12 cellular contexts compared by ENCODE assay signal in genomic region chr2:218296801-218297200, GRCh38. TPM values are rescaled to one million over a fixed set of nuclear protein-coding genes. Genes with fewer than 3 reads are reported as not detected.
DNase-seq lines count a peak whose midpoint lies in the region; TF ChIP-seq lines count a peak whose summit lies in the region.
"Not testable (repeated sequence)": the region's sequence is repeated elsewhere in the genome, so short reads cannot be mapped to it uniquely, and the experiment has no call there.
"Had no signal": no experiment of that assay in that cellular context is flagged by ENCODE, and none has a peak within 500 bp of the region (broad histone marks: within the 10 kb centered on the region; RNA-seq: fewer than 3 reads in every experiment).

No MANE protein-coding gene starts in this region.

- DNase-seq in Calu3; smooth muscle cell (lab: John Stamatoyannopoulos, UW; ENCODE audit: unreplicated experiment); vagina (ENCODE audit: extremely low spot score in 2 of 2): not testable (repeated sequence)
- DNase-seq in SK-MEL-5 (ENCODE audit: low read depth, low spot score) (peak; percentile 43), MCF 10A (ENCODE audit: unreplicated experiment) (peak; percentile 33), erythroblast (lab: John Stamatoyannopoulos, UW) (peak; percentile 32 to 41), hypothalamus (lab: John Stamatoyannopoulos, UW) (peak in 29 of 51 donors; percentile 10 to 80 (median 53)), midbrain (lab: John Stamatoyannopoulos, UW) (peak; percentile 70)

- H3K9me3 Mint-ChIP-seq in Calu3 (ENCODE audit: low read depth, unreplicated experiment); MCF 10A (ENCODE audit: unreplicated experiment): not testable (repeated sequence)

- H3K27ac ChIP-seq in smooth muscle cell (ENCODE audit: low read depth) (peak overlapping the region; percentile 68), vagina (peak overlapping the region; percentile 100)

- H3K4me3 Mint-ChIP-seq in Calu3 (ENCODE audit: low read depth, unreplicated experiment); MCF 10A (ENCODE audit: unreplicated experiment): not testable (repeated sequence)

- H3K27me3 Mint-ChIP-seq in Calu3 (ENCODE audit: unreplicated experiment); MCF 10A (ENCODE audit: insufficient read depth, unreplicated experiment): not testable (repeated sequence)

- not testable (repeated sequence) for H3K9me3 ChIP-seq in smooth muscle cell (replicated peaks; ENCODE audit: low read depth); vagina

- H3K36me3 ChIP-seq in smooth muscle cell (ENCODE audit: low read depth); vagina: not testable (repeated sequence)

- peak overlapping the region; percentile 55 for H3K27ac Mint-ChIP-seq in Calu3 (ENCODE audit: unreplicated experiment)
- peak overlapping the region; percentile 94 for H3K27ac Mint-ChIP-seq in MCF 10A (ENCODE audit: low read depth, unreplicated experiment)

- 92% methylated on average over 8 of the region's 8 CpGs for WGBS in smooth muscle cell (ENCODE audit: low lambda C conversion rate)

- H4K20me1 ChIP-seq in smooth muscle cell (ENCODE audit: low read depth) = not testable (repeated sequence)

- H3K79me2 ChIP-seq in smooth muscle cell (ENCODE audit: low read depth) = peaks cover 13% of the 10 kb centered on the region

- H3K27me3 ChIP-seq in smooth muscle cell (ENCODE audit: low read depth); vagina: not testable (repeated sequence)

- not testable (repeated sequence) for TF ChIP-seq CTCF in Calu3 (IDR thresholded peaks at IDR 0.05; ENCODE audit: unreplicated experiment); MCF 10A (IDR thresholded peaks at IDR 0.05; ENCODE audit: unreplicated experiment); smooth muscle cell (IDR thresholded peaks at IDR 0.05; ENCODE audit: borderline replicate concordance, insufficient read depth, poor library complexity, severe bottlenecking); vagina (IDR thresholded peaks at IDR 0.05)

- H2AFZ ChIP-seq in smooth muscle cell (ENCODE audit: low read depth) = not testable (repeated sequence)

- BruUV-seq in Calu3 (replicated peaks; lab: Mats Ljungman, UMichigan); MCF 10A (replicated peaks; lab: Mats Ljungman, UMichigan): not testable (repeated sequence)

- peaks cover 41% of the 10 kb centered on the region for H3K36me3 Mint-ChIP-seq in Calu3 (ENCODE audit: insufficient read depth, unreplicated experiment)
- not testable (repeated sequence) for H3K36me3 Mint-ChIP-seq in MCF 10A (ENCODE audit: insufficient read depth, unreplicated experiment)

- intact Hi-C loops in Calu3 (cut with micrococcal nuclease; ENCODE audit: unreplicated experiment); MCF 10A (cut with micrococcal nuclease); vagina (cut with DNase I): not testable (repeated sequence)

- not testable (repeated sequence) for H3K4me2 ChIP-seq in smooth muscle cell

- TF ChIP-seq POLR2A in erythroblast (IDR thresholded peaks at IDR 0.05; ENCODE audit: low read length); vagina (IDR thresholded peaks at IDR 0.05): not testable (repeated sequence)

- H3F3A ChIP-seq in smooth muscle cell (ENCODE audit: low read depth) = not testable (repeated sequence)

- H3K9ac ChIP-seq in smooth muscle cell (ENCODE audit: low read depth) = not testable (repeated sequence)

- peaks cover 64% of the 10 kb centered on the region for H3K4me1 Mint-ChIP-seq in Calu3 (ENCODE audit: low read depth, unreplicated experiment)
- peaks cover 29% of the 10 kb centered on the region for H3K4me1 Mint-ChIP-seq in MCF 10A (ENCODE audit: insufficient read depth, unreplicated experiment)

- H3K4me3 ChIP-seq in smooth muscle cell, vagina: not testable (repeated sequence)

- POLR2A ChIA-PET in MCF 10A (lab: Yijun Ruan, JAX) = interaction anchor here (3.0 to 6.5 kb wide), 2 partner anchors 11 to 25 kb away, joined by 19 to 71 read pairs; partner anchors contain the start of genes AAMP and PNKD

- in situ Hi-C loops in SK-MEL-5 (cut with HindIII; ENCODE audit: low pct_unique_long_range_greater_than_20kb, low sequenced_read_pairs) = not testable (repeated sequence)

- H3K4me1 ChIP-seq in smooth muscle cell (ENCODE audit: low read depth) = not testable (repeated sequence)
- H3K4me1 ChIP-seq in vagina = peaks cover 52% of the 10 kb centered on the region

- CTCF ChIA-PET in Calu3 (lab: Charles Lee) = interaction anchor here (1.5 to 1.7 kb wide), 3 partner anchors 13 to 99 kb away, joined by 4 to 11 read pairs (median 4); no protein-coding TSS in a partner anchor
- CTCF ChIA-PET in MCF 10A (lab: Yijun Ruan, JAX) = interaction anchor here (0.7 to 12.3 kb wide), 6 partner anchors 11 to 580 kb away, joined by 3 to 215 read pairs (median 15); partner anchors contain the start of genes AAMP, CATIP and PNKD

RNA-seq across cellular contexts. Expression of gene TMBIM1, which starts 4.5 kb away (rescaled TPM):
- total RNA-seq in Calu3 (2022) (229 and 289 TPM in 2 replicates), MCF 10A (2022) (96.8 and 107 TPM in 2 replicates), smooth muscle cell (109 TPM in 2 replicates), vagina (232 TPM)
- total RNA-seq in SK-MEL-5 (2014; rRNA removed; shearing (Covaris generic)) = 85.8 and 87.7 TPM in 2 replicates
- 113 and 121 TPM in 2 replicates for polyA plus RNA-seq in SK-MEL-5 (2015; cell fraction: cytosol; rRNA removed)
- 38.6 and 41.0 TPM in 2 replicates for polyA plus RNA-seq in SK-MEL-5 (2015; cell fraction: nucleus; rRNA removed)
- polyA plus RNA-seq in smooth muscle cell = 121 and 172 TPM in 2 replicates

RNA-seq across cellular contexts. Expression of gene PNKD, which starts 26.5 kb away (rescaled TPM):
- 46.8 and 54.0 TPM in 2 replicates for total RNA-seq in Calu3 (2022)
- total RNA-seq in SK-MEL-5 (2014; rRNA removed; shearing (Covaris generic)) = 25.5 and 27.1 TPM in 2 replicates
- polyA plus RNA-seq in SK-MEL-5 (2015; cell fraction: cytosol; rRNA removed) = 36.5 and 56.2 TPM in 2 replicates
- 39.5 and 44.0 TPM in 2 replicates for polyA plus RNA-seq in SK-MEL-5 (2015; cell fraction: nucleus; rRNA removed)
- 13.0 and 23.1 TPM in 2 replicates for total RNA-seq in MCF 10A (2022)
- total RNA-seq in smooth muscle cell = 26.1 and 42.0 TPM in 2 replicates
- 109 and 126 TPM in 2 replicates for polyA plus RNA-seq in smooth muscle cell
- total RNA-seq in vagina = 28.7 TPM

RNA-seq across cellular contexts. Expression of gene AAMP, which starts 26.9 kb away (rescaled TPM):
- total RNA-seq in Calu3 (2022) (102 and 117 TPM in 2 replicates), MCF 10A (2022) (95.7 and 98.7 TPM in 2 replicates), smooth muscle cell (58.9 and 71.5 TPM in 2 replicates), vagina (106 TPM)
- total RNA-seq in SK-MEL-5 (2014; rRNA removed; shearing (Covaris generic)) = 138 and 153 TPM in 2 replicates
- 205 and 242 TPM in 2 replicates for polyA plus RNA-seq in SK-MEL-5 (2015; cell fraction: cytosol; rRNA removed)
- 136 and 184 TPM in 2 replicates for polyA plus RNA-seq in SK-MEL-5 (2015; cell fraction: nucleus; rRNA removed)
- 95.8 and 135 TPM in 2 replicates for polyA plus RNA-seq in smooth muscle cell

RNA-seq across cellular contexts. Expression of gene GPBAR1, which starts 36.0 kb away (rescaled TPM):
- total RNA-seq in Calu3 (2022) (1.1 and 1.5 TPM in 2 replicates), MCF 10A (2022) (0.16 TPM in 1 of 2 replicates, not detected in the other), smooth muscle cell (0.94 and 1.3 TPM in 2 replicates), vagina (8.1 TPM)
- total RNA-seq in SK-MEL-5 (2014; rRNA removed; shearing (Covaris generic)) = not detected in 2 replicates
- 0.14 TPM in 1 of 2 replicates, not detected in the other for polyA plus RNA-seq in SK-MEL-5 (2015; cell fraction: cytosol; rRNA removed)
- not detected in 2 replicates for polyA plus RNA-seq in SK-MEL-5 (2015; cell fraction: nucleus; rRNA removed)
- polyA plus RNA-seq in smooth muscle cell = 1.6 and 2.6 TPM in 2 replicates

RNA-seq across cellular contexts. Expression of gene CATIP, which starts 59.9 kb away (rescaled TPM):
- 0.71 TPM in 1 of 2 replicates, not detected in the other for total RNA-seq in Calu3 (2022)
- total RNA-seq in SK-MEL-5 (2014; rRNA removed; shearing (Covaris generic)) = not detected in 2 replicates
- not detected in 2 replicates for polyA plus RNA-seq in SK-MEL-5 (2015; cell fraction: cytosol; rRNA removed)
- 9.9 TPM in 1 of 2 replicates, not detected in the other for polyA plus RNA-seq in SK-MEL-5 (2015; cell fraction: nucleus; rRNA removed)
- total RNA-seq in MCF 10A (2022) = not detected in 2 replicates
- total RNA-seq in smooth muscle cell = not detected in 2 replicates
- 0.18 and 0.25 TPM in 2 replicates for polyA plus RNA-seq in smooth muscle cell
- not detected for total RNA-seq in vagina
- total RNA-seq: left cardiac atrium; naive thymus-derived CD8-positive, alpha-beta T cell; omental fat pad; right cardiac atrium had no signal
- polyA plus RNA-seq: naive thymus-derived CD8-positive, alpha-beta T cell had no signal
